In the genomic region with DNA sequence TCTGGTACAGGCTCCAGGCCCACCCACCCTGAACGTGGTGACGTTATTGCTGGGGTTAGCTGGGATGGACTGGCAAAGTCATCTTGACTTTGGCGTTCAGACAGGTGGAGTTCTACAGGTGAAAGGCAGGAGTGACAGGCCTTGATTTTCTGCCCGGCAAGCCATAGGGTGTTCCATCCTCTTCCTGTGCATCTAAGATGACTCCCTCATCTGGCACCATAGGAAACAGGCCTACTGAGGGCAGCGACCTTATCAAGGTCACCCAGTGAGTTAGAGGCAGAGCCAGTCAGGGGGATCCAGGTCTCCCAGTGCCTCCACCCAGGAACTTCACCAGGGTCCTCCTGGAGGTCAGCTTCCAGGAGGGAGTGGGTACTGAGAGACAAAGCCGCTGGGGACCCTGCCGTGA, we compare ENCODE assay signal across 9 cellular contexts. TPM values are rescaled to one million over a fixed set of nuclear protein-coding genes. Genes with fewer than 3 reads are reported as not detected.
DNase-seq lines count a peak whose midpoint lies in the region; ATAC-seq, FAIRE-seq and TF ChIP-seq lines count a peak whose summit lies in the region.
"Had no signal": no experiment of that assay in that cellular context is flagged by ENCODE, and none has a peak within 500 bp of the region (broad histone marks: within the 10 kb centered on the region; RNA-seq: fewer than 3 reads in every experiment).

No MANE protein-coding gene starts in this region.

- DNase-seq in right atrium auricular region (ENCODE audit: low spot score) (no peak), left cardiac atrium (no peak), bronchial epithelial cell (ENCODE audit: low read depth) (no peak), NCI-H1417 treated with DMSO at 0.1 percent for 48 hours (lab: John Stamatoyannopoulos, UW) (no peak), anterior cingulate cortex (lab: John Stamatoyannopoulos, UW) (no peak), middle frontal gyrus (ENCODE audit: extremely low spot score, low spot score) (no peak)

- H3K27ac ChIP-seq in right atrium auricular region = peak overlapping the region; percentile 96 to 99
- H3K27ac ChIP-seq: KMS-11 had no signal

- H3K4me3 ChIP-seq in right atrium auricular region (peak overlapping the region; percentile 93 to 94), bronchial epithelial cell (ENCODE audit: low read depth, low read length) (peak overlapping the region; percentile 79), mononuclear cell (ENCODE audit: low read length) (peak overlapping the region; percentile 98)

- ATAC-seq in left cardiac atrium (no peak), HG03378 (IDR thresholded peaks at IDR 0.05; ENCODE audit: unreplicated experiment) (no peak)

- H3K4me1 ChIP-seq in right atrium auricular region (peaks cover 0 to 59% of the 10 kb centered on the region in 2 donors), mononuclear cell (ENCODE audit: insufficient read depth, low read length) (peaks cover 51% of the 10 kb centered on the region)

- H3K9me3 ChIP-seq in right atrium auricular region (no peaks in the 10 kb centered on the region), mononuclear cell (ENCODE audit: low read depth, low read length) (no peaks in the 10 kb centered on the region)

- H3K36me3 ChIP-seq in right atrium auricular region (no peaks in the 10 kb centered on the region), bronchial epithelial cell (ENCODE audit: control insufficient read depth, insufficient read depth, low read length) (peaks cover 11% of the 10 kb centered on the region)

- H3K27me3 ChIP-seq in right atrium auricular region (no peaks in the 10 kb centered on the region), bronchial epithelial cell (ENCODE audit: control insufficient read depth, insufficient read depth, low read length) (no peaks in the 10 kb centered on the region), mononuclear cell (ENCODE audit: insufficient read depth, low read length) (no peaks in the 10 kb centered on the region)

- TF ChIP-seq CTCF in right atrium auricular region (IDR thresholded peaks at IDR 0.05) = no peak
- no peak for TF ChIP-seq CTCF in bronchial epithelial cell (IDR thresholded peaks at IDR 0.05; ENCODE audit: insufficient read depth, low read length, severe bottlenecking)

- intact Hi-C loops in left cardiac atrium (cut with DNase I) = loop anchor here (5.0 kb wide), 2 partner anchors 42 to 47 kb away; no protein-coding TSS in a partner anchor

- no peak for FAIRE-seq in bronchial epithelial cell (lab: Jason Lieb, UNC)

RNA-seq across cellular contexts. Expression of a gene that starts 41.6 kb away (rescaled TPM):
- total RNA-seq in right atrium auricular region (100 to 1,000 TPM; 186 to 228 TPM), left cardiac atrium (100 to 1,000 TPM; 188 to 274 TPM), bronchial epithelial cell (170 and 182 TPM in 2 replicates), mononuclear cell (35.6 TPM)
